9 cellular contexts compared by ENCODE assay signal in the genomic region with DNA sequence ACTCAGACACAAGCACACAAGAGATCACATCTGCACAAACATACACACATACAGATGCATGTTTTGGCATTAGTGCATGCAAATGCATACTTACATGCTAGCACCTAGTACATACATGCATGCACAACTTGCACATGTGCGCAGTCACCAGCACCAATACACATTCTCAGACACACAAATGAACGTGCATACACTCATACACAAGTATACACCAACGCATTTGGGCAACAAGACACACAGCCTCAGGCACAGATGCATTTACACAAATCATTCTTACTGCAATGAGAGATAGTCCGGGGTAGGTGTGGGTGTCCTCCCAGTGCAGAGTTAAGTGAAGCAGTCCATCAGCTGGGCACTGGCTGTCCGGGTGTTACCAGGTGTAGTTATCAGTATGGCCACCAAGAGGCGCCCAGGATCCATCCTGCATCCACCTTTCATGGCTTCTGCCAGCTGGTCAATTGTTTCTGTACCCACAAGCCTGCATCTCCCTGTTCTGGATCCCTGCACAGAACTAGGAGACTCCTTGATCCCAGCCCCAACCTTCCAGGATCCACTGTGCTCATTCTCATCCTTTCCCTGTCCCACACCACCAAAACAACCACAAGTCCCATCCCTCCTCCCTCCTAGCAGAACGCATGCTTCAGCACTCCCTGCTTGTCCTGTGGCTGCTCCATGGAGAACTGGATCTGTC. TPM values are rescaled to one million over a fixed set of nuclear protein-coding genes. Genes with fewer than 3 reads are reported as not detected.
A peak's percentile ranks its signal among the peaks of the same experiment; 100 is the strongest.
DNase-seq lines count a peak whose midpoint lies in the region; ATAC-seq and TF ChIP-seq lines count a peak whose summit lies in the region.
"Had no signal": no experiment of that assay in that cellular context is flagged by ENCODE, and none has a peak within 500 bp of the region (broad histone marks: within the 10 kb centered on the region; RNA-seq: fewer than 3 reads in every experiment).

No MANE protein-coding gene starts in this region.

- H3K27ac ChIP-seq in AG04450 (ENCODE audit: low read depth, low read length), result no peak overlapping the region
- H3K27ac ChIP-seq in vagina, result no peak overlapping the region

- H3K9me3 ChIP-seq in AG04450 (ENCODE audit: control insufficient read depth, insufficient read depth, low read length) (no peaks in the 10 kb centered on the region), vagina (no peaks in the 10 kb centered on the region)

- TF ChIP-seq CTCF in AG04450 (IDR thresholded peaks at IDR 0.05; ENCODE audit: low read depth, low read length), result peak; percentile 92
- peak; percentile 77 for TF ChIP-seq CTCF in GM13977 (IDR thresholded peaks at IDR 0.05; ENCODE audit: extremely low read depth, insufficient read depth, missing control alignments)
- TF ChIP-seq CTCF in foreskin fibroblast (IDR thresholded peaks at IDR 0.05; ENCODE audit: low read depth, low read length), result peak; percentile 70
- TF ChIP-seq CTCF in vagina (IDR thresholded peaks at IDR 0.05), result peak in 2 of 3 experiments; percentile 24 to 52

- DNase-seq in AG04450 (ENCODE audit: low read depth, low spot score) (no peak), GM13977 (ENCODE audit: low spot score) (peak; percentile 68), NOMO-1 (lab: John Stamatoyannopoulos, UW; ENCODE audit: unreplicated experiment in 2 of 2) (peak; percentile 11 to 26), foreskin fibroblast (peak; percentile 62 to 88), occipital lobe (lab: John Stamatoyannopoulos, UW) (peak; percentile 7), vagina (ENCODE audit: extremely low spot score in 2 of 2) (no peak)
- DNase-seq in activated T-cell treated with anti-CD3 and anti-CD28 coated beads, Interleukin-2, amount 50 U/mL, for 1 hour, result peak; percentile 36

- H3K4me3 ChIP-seq in AG04450 (ENCODE audit: low read depth, low read length) (no peak overlapping the region), foreskin fibroblast (ENCODE audit: low read depth in 1 of 2, low read length in 2 of 2) (peak overlapping the region in 1 of 2 donors; percentile 29), vagina (no peak overlapping the region)

- CTCF ChIA-PET in AG04450 (lab: Charles Lee), result interaction anchor here (0.6 to 18.0 kb wide), 27 partner anchors 9 to 338 kb away, joined by 3 to 219 read pairs (median 4); partner anchors contain the start of gene FOXD2

- H3K4me1 ChIP-seq in vagina, result no peaks in the 10 kb centered on the region

- POLR2A ChIA-PET in AG04450 (lab: Yijun Ruan, JAX), result interaction anchor here (1.0 to 1.3 kb wide), 3 partner anchors 10 to 54 kb away, joined by 4 to 5 read pairs (median 4); partner anchors contain the start of gene FOXD2

- peak; percentile 61 for ATAC-seq in HG03460 (IDR thresholded peaks at IDR 0.05; ENCODE audit: unreplicated experiment)

- in situ Hi-C loops in GM13977 (cut with MboI; ENCODE audit: low pct_unique_long_range_greater_than_20kb, low sequenced_read_pairs, unreplicated experiment), result no loop called here

- intact Hi-C loops in vagina (cut with DNase I), result no loop called here

- H3K36me3 ChIP-seq in vagina, result no peaks in the 10 kb centered on the region

- TF ChIP-seq POLR2A in vagina (IDR thresholded peaks at IDR 0.05), result no peak

- H3K27me3 ChIP-seq in AG04450 (ENCODE audit: control insufficient read depth, insufficient read depth, low read length), result no peaks in the 10 kb centered on the region
- H3K27me3 ChIP-seq in vagina, result no peaks in the 10 kb centered on the region

RNA-seq across cellular contexts. Expression of gene FOXE3, which starts 27.4 kb away (rescaled TPM):
- polyA plus RNA-seq in AG04450 (2011; rRNA removed), result not detected in 2 replicates
- not detected in 2 replicates for polyA minus RNA-seq in AG04450 (2011; rRNA and poly(A)+ RNA removed)
- total RNA-seq in occipital lobe (not detected), vagina (not detected)
- total RNA-seq: mononuclear cell had no signal

RNA-seq across cellular contexts. Expression of gene FOXD2, which starts 49.2 kb away (rescaled TPM):
- 0.01 TPM in 1 of 2 replicates, not detected in the other for polyA plus RNA-seq in AG04450 (2011; rRNA removed)
- not detected in 2 replicates for polyA minus RNA-seq in AG04450 (2011; rRNA and poly(A)+ RNA removed)
- total RNA-seq in occipital lobe (0.31 TPM), vagina (0.98 TPM)

RNA-seq across cellular contexts. Expression of gene CMPK1, which starts 55.1 kb away (rescaled TPM):
- 44.3 and 68.7 TPM in 2 replicates for polyA plus RNA-seq in AG04450 (2011; rRNA removed)
- 11.0 and 25.5 TPM in 2 replicates for polyA minus RNA-seq in AG04450 (2011; rRNA and poly(A)+ RNA removed)
- total RNA-seq in occipital lobe, result 147 TPM
- total RNA-seq in vagina, result 79.3 TPM

Comparison
In these comparisons a context has a peak if more than half of its experiments do, and no peak if none do; other contexts are left out.
1. DNase-seq: peak in GM13977 (single experiment), NOMO-1 (2 of 2), activated T-cell treated with anti-CD3 and anti-CD28 coated beads, Interleukin-2, amount 50 U/mL, for 1 hour (single experiment), foreskin fibroblast (2 of 2) and occipital lobe (single experiment); none in AG04450 (single experiment) and vagina (0 of 2).
2. CTCF ChIP-seq: peak in every context shown above with its lines; median percentile 92 in AG04450; 77 in GM13977; 70 in foreskin fibroblast; 38 in vagina.